Comparison of ENCODE assay signal across 6 cellular contexts in the genomic region with DNA sequence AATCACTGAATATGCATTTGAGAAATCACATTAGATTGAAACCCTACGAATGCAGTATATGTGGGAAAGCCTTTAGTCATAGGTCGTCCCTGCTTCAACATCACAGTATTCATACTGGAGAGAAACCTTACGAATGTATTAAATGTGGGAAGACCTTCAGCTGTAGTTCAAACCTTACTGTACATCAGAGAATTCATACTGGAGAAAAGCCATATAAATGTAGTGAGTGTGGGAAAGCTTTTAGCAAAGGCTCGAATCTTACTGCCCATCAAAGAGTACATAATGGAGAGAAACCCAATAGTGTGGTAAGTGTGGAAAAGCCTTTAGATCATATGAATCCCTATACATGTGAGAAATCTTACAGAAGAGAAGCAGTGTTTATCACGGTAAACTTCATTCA. TPM values are rescaled to one million over a fixed set of nuclear protein-coding genes. Genes with fewer than 3 reads are reported as not detected.
"Had no signal": no experiment of that assay in that cellular context is flagged by ENCODE, and none has a peak within 500 bp of the region (broad histone marks: within the 10 kb centered on the region; RNA-seq: fewer than 3 reads in every experiment).

No MANE protein-coding gene starts in this region.

RNA-seq across cellular contexts. Expression of a gene that starts 8.3 kb away (rescaled TPM):
- total RNA-seq: H4, H7, HT1080, IMR-90, K562 had no signal
- polyA plus RNA-seq: GM23338, IMR-90, K562 had no signal
